Comparison of ENCODE assay signal across 17 cellular contexts in genomic region chr3:79405183-79405582, GRCh38.
"Had no signal": no experiment of that assay in that cellular context is flagged by ENCODE, and none has a peak within 500 bp of the region (broad histone marks: within the 10 kb centered on the region; RNA-seq: fewer than 3 reads in every experiment).

No MANE protein-coding gene starts in this region.

- H3K4me3 ChIP-seq: right atrium auricular region, testis, upper lobe of left lung had no signal

- H3K4me1 Mint-ChIP-seq: activated naive CD8-positive, alpha-beta T cell treated with anti-CD3 and anti-CD28 coated beads, Interleukin-2, amount 10 ng/mL, durations not matched to agents 7 days and 5 days; stimulated activated naive CD8-positive, alpha-beta T cell treated with anti-CD3 and anti-CD28 coated beads, Interleukin-15, amount 100 ng/mL, for 72 hours had no signal

- H3K27ac ChIP-seq: right atrium auricular region, testis, upper lobe of left lung had no signal

- H3K36me3 Mint-ChIP-seq: activated naive CD8-positive, alpha-beta T cell treated with anti-CD3 and anti-CD28 coated beads, Interleukin-2, amount 10 ng/mL, durations not matched to agents 7 days and 5 days; natural killer cell treated with Interleukin-12 subunit alpha and Interleukin-12 subunit beta and Interleukin-15 and Interleukin-18, amount 100 ng/mL, for 72 hours had no signal

- H3K9me3 Mint-ChIP-seq: activated naive CD8-positive, alpha-beta T cell treated with anti-CD3 and anti-CD28 coated beads, Interleukin-2, amount 10 ng/mL, durations not matched to agents 7 days and 5 days had no signal

- H3K27me3 Mint-ChIP-seq: activated naive CD8-positive, alpha-beta T cell treated with anti-CD3 and anti-CD28 coated beads, Interleukin-2, amount 10 ng/mL, durations not matched to agents 7 days and 5 days; natural killer cell treated with Interleukin-12 subunit alpha and Interleukin-12 subunit beta and Interleukin-15 and Interleukin-18, amount 100 ng/mL, for 72 hours; stimulated activated naive CD8-positive, alpha-beta T cell treated with anti-CD3 and anti-CD28 coated beads, Interleukin-15, amount 100 ng/mL, for 72 hours had no signal

- H3K27me3 ChIP-seq: right atrium auricular region, testis, upper lobe of left lung had no signal

- H3K27ac Mint-ChIP-seq: activated naive CD8-positive, alpha-beta T cell treated with anti-CD3 and anti-CD28 coated beads, Interleukin-2, amount 10 ng/mL, durations not matched to agents 7 days and 5 days; natural killer cell treated with Interleukin-12 subunit alpha and Interleukin-12 subunit beta and Interleukin-15 and Interleukin-18, amount 100 ng/mL, for 72 hours; stimulated activated naive CD8-positive, alpha-beta T cell treated with anti-CD3 and anti-CD28 coated beads, Interleukin-15, amount 100 ng/mL, for 72 hours had no signal

- H3K4me3 Mint-ChIP-seq: activated naive CD8-positive, alpha-beta T cell treated with anti-CD3 and anti-CD28 coated beads, Interleukin-2, amount 10 ng/mL, durations not matched to agents 7 days and 5 days; natural killer cell treated with Interleukin-12 subunit alpha and Interleukin-12 subunit beta and Interleukin-15 and Interleukin-18, amount 100 ng/mL, for 72 hours; stimulated activated naive CD8-positive, alpha-beta T cell treated with anti-CD3 and anti-CD28 coated beads, Interleukin-15, amount 100 ng/mL, for 72 hours had no signal

- H3K36me3 ChIP-seq: right atrium auricular region, upper lobe of left lung had no signal

- DNase-seq: activated CD4-positive, alpha-beta T cell treated with anti-CD3 and anti-CD28 coated beads, Interleukin-2, amount 50 U/mL, for 1 hour; activated CD8-positive, alpha-beta memory T cell treated with anti-CD3 and anti-CD28 coated beads for 24 hours; activated naive CD4-positive, alpha-beta T cell; activated naive CD8-positive, alpha-beta T cell treated with anti-CD3 and anti-CD28 coated beads, Interleukin-2, amount 10 ng/mL, durations not matched to agents 7 days and 5 days; activated T-cell treated with anti-CD3 and anti-CD28 coated beads for 4 hours; cerebellar nuclear complex; effector memory CD4-positive, alpha-beta T cell; foreskin melanocyte; kidney glomerular epithelial cell; occipital lobe; small intestine; stimulated activated naive CD8-positive, alpha-beta T cell treated with anti-CD3 and anti-CD28 coated beads, Interleukin-15, amount 100 ng/mL, for 72 hours; T-helper 9 cell; testis; upper lobe of left lung had no signal

- H3K9me3 ChIP-seq: right atrium auricular region, testis, upper lobe of left lung had no signal

- H3K4me1 ChIP-seq: right atrium auricular region, testis, upper lobe of left lung had no signal
